17 cellular contexts compared by ENCODE assay signal in genomic region chr1:214400136-214400535, GRCh38.
"Had no signal": no experiment of that assay in that cellular context is flagged by ENCODE, and none has a peak within 500 bp of the region (broad histone marks: within the 10 kb centered on the region; RNA-seq: fewer than 3 reads in every experiment).

No MANE protein-coding gene starts in this region.

- H3K4me3 Mint-ChIP-seq: activated CD4-positive, alpha-beta memory T cell treated with anti-CD3 and anti-CD28 coated beads for 36 hours; activated CD8-positive, alpha-beta memory T cell treated with anti-CD3 and anti-CD28 coated beads, Interleukin-2, amount 10 ng/mL, durations not matched to agents 7 days and 5 days; naive thymus-derived CD8-positive, alpha-beta T cell; stimulated activated naive B cell treated with anti-CD40 and anti-IgM and Interleukin-4, amounts not matched to agents 10 μg/mL and 1 μg/mL and 100 μg/mL, for 72 hours had no signal

- H3K4me1 Mint-ChIP-seq: stimulated activated naive B cell treated with anti-CD40 and anti-IgM and Interleukin-4, amounts not matched to agents 10 μg/mL and 1 μg/mL and 100 μg/mL, for 72 hours had no signal

- H3K36me3 Mint-ChIP-seq: activated CD4-positive, alpha-beta memory T cell treated with anti-CD3 and anti-CD28 coated beads for 36 hours; naive thymus-derived CD8-positive, alpha-beta T cell; stimulated activated naive B cell treated with anti-CD40 and anti-IgM and Interleukin-4, amounts not matched to agents 10 μg/mL and 1 μg/mL and 100 μg/mL, for 72 hours had no signal

- DNase-seq: activated CD4-positive, alpha-beta memory T cell treated with anti-CD3 and anti-CD28 coated beads for 36 hours; activated CD4-positive, alpha-beta T cell treated with anti-CD3 and anti-CD28 coated beads for 1 hour; activated CD8-positive, alpha-beta memory T cell treated with anti-CD3 and anti-CD28 coated beads, Interleukin-2, amount 10 ng/mL, durations not matched to agents 7 days and 5 days; activated naive CD4-positive, alpha-beta T cell treated with anti-CD3 and anti-CD28 coated beads, Interleukin-2, amount 50 U/mL, for 16 hours; activated T-cell treated with anti-CD3 and anti-CD28 coated beads, Interleukin-2, amount 50 U/mL, for 1 hour; amniotic stem cell; dorsolateral prefrontal cortex; erythroblast; kidney; left lung; naive thymus-derived CD8-positive, alpha-beta T cell; nucleus accumbens; stimulated activated CD4-positive, alpha-beta T cell treated with anti-CD3 and anti-CD28 coated beads, Interleukin-15, amount 100 ng/mL, for 24 hours; stimulated activated CD4-positive, alpha-beta T cell treated with anti-CD3 and anti-CD28 coated beads, Interleukin-4, amount 100 ng/mL, for 1 hour; stimulated activated naive B cell treated with anti-CD40 and anti-IgM and Interleukin-4, amounts not matched to agents 10 μg/mL and 1 μg/mL and 100 μg/mL, for 72 hours; T-helper 9 cell; thyroid gland had no signal

- H3K9me3 Mint-ChIP-seq: activated CD4-positive, alpha-beta memory T cell treated with anti-CD3 and anti-CD28 coated beads for 36 hours; naive thymus-derived CD8-positive, alpha-beta T cell had no signal

- H3K27ac Mint-ChIP-seq: activated CD4-positive, alpha-beta memory T cell treated with anti-CD3 and anti-CD28 coated beads for 36 hours; naive thymus-derived CD8-positive, alpha-beta T cell; stimulated activated naive B cell treated with anti-CD40 and anti-IgM and Interleukin-4, amounts not matched to agents 10 μg/mL and 1 μg/mL and 100 μg/mL, for 72 hours had no signal

- ATAC-seq: activated CD8-positive, alpha-beta memory T cell treated with anti-CD3 and anti-CD28 coated beads, Interleukin-2, amount 10 ng/mL, durations not matched to agents 7 days and 5 days; left lung; naive thymus-derived CD8-positive, alpha-beta T cell; stimulated activated naive B cell treated with anti-CD40 and anti-IgM and Interleukin-4, amounts not matched to agents 10 μg/mL and 1 μg/mL and 100 μg/mL, for 72 hours had no signal
